ENCODE assay signal across 26 cellular contexts in genomic region chr11:113531078-113531477, GRCh38. TPM values are rescaled to one million over a fixed set of nuclear protein-coding genes. Genes with fewer than 3 reads are reported as not detected.
"Had no signal": no experiment of that assay in that cellular context is flagged by ENCODE, and none has a peak within 500 bp of the region (broad histone marks: within the 10 kb centered on the region; RNA-seq: fewer than 3 reads in every experiment).

No MANE protein-coding gene starts in this region.

- H3K9me3 Mint-ChIP-seq: naive B cell; natural killer cell; stimulated activated naive B cell treated with anti-CD40 and anti-IgM and Interleukin-4, amounts not matched to agents 10 μg/mL and 1 μg/mL and 100 μg/mL, for 72 hours had no signal

- H3K4me3 Mint-ChIP-seq: naive B cell; natural killer cell; stimulated activated naive B cell treated with anti-CD40 and anti-IgM and Interleukin-4, amounts not matched to agents 10 μg/mL and 1 μg/mL and 100 μg/mL, for 72 hours had no signal

- H3K4me1 ChIP-seq: left lung, lower lobe of right lung, right atrium auricular region, right lobe of liver, stomach, testis, thyroid gland, upper lobe of right lung had no signal

- H3K9me3 ChIP-seq: heart left ventricle, left lung, lower lobe of right lung, ovary, right atrium auricular region, right lobe of liver, stomach, testis, thyroid gland, upper lobe of right lung had no signal

- ATAC-seq: left lung; lower lobe of right lung; natural killer cell; stimulated activated naive B cell treated with anti-CD40 and anti-IgM and Interleukin-4, amounts not matched to agents 10 μg/mL and 1 μg/mL and 100 μg/mL, for 72 hours; stimulated activated naive CD8-positive, alpha-beta T cell treated with anti-CD3 and anti-CD28 coated beads, Interleukin-15, Interleukin-2, amounts not matched to agents 100 U/mL and 50 U/mL, for 24 hours had no signal

- H3K36me3 Mint-ChIP-seq: naive B cell; natural killer cell; stimulated activated naive B cell treated with anti-CD40 and anti-IgM and Interleukin-4, amounts not matched to agents 10 μg/mL and 1 μg/mL and 100 μg/mL, for 72 hours had no signal

- H3K27ac Mint-ChIP-seq: naive B cell; natural killer cell; progenitor cell of endocrine pancreas; stimulated activated naive B cell treated with anti-CD40 and anti-IgM and Interleukin-4, amounts not matched to agents 10 μg/mL and 1 μg/mL and 100 μg/mL, for 72 hours had no signal

- H3K36me3 ChIP-seq: heart left ventricle, left lung, lower lobe of right lung, ovary, right atrium auricular region, right lobe of liver, stomach, thyroid gland, upper lobe of right lung had no signal

- H3K4me3 ChIP-seq: heart left ventricle, left lung, lower lobe of right lung, ovary, right atrium auricular region, right lobe of liver, stomach, testis, thyroid gland, upper lobe of right lung had no signal

- DNase-seq: heart left ventricle; left lung; lower lobe of right lung; mammary epithelial cell; mesenchymal stem cell; naive B cell; natural killer cell; ovary; right lobe of liver; stimulated activated CD4-positive, alpha-beta T cell treated with anti-CD3 and anti-CD28 coated beads, Interleukin-12 subunit alpha, Interleukin-12 subunit beta, amount 100 ng/mL, for 4 hours; stimulated activated CD4-positive, alpha-beta T cell treated with anti-CD3 and anti-CD28 coated beads, Interleukin-15, amount 100 ng/mL, for 24 hours; stimulated activated CD4-positive, alpha-beta T cell treated with anti-CD3 and anti-CD28 coated beads, Interleukin-2, amount 100 ng/mL, for 24 hours; stimulated activated CD4-positive, alpha-beta T cell treated with anti-CD3 and anti-CD28 coated beads, Interleukin-4, amount 100 ng/mL, for 1 hour; stimulated activated naive B cell treated with anti-CD40 and anti-IgM and Interleukin-4, amounts not matched to agents 10 μg/mL and 1 μg/mL and 100 μg/mL, for 72 hours; stimulated activated naive CD8-positive, alpha-beta T cell treated with anti-CD3 and anti-CD28 coated beads, Interleukin-15, Interleukin-2, amounts not matched to agents 100 U/mL and 50 U/mL, for 24 hours; stomach; testis; thyroid gland; trophoblast cell; upper lobe of right lung had no signal

- H3K27ac ChIP-seq: heart left ventricle, left lung, lower lobe of right lung, ovary, right atrium auricular region, right lobe of liver, stomach, testis, thyroid gland, upper lobe of right lung had no signal

- H3K27me3 ChIP-seq: ovary, right atrium auricular region, right lobe of liver, testis, thyroid gland had no signal

RNA-seq across cellular contexts. Expression of gene DRD2, which starts 55.9 kb away (rescaled TPM):
- total RNA-seq: left lung, liver, lower lobe of right lung, natural killer cell, pulmonary artery endothelial cell, renal cortical epithelial cell, right atrium auricular region, skeletal muscle tissue, stomach, upper lobe of right lung had no signal
- polyA plus RNA-seq: liver had no signal
